8 cellular contexts compared by ENCODE assay signal in genomic region chr18:48932462-48932818, GRCh38. TPM values are rescaled to one million over a fixed set of nuclear protein-coding genes. Genes with fewer than 3 reads are reported as not detected.
DNase-seq lines count a peak whose midpoint lies in the region; ATAC-seq and TF ChIP-seq lines count a peak whose summit lies in the region.

No MANE protein-coding gene starts in this region.

- H3K27ac ChIP-seq in lower lobe of right lung (peak overlapping the region; percentile 78), transverse colon (peak overlapping the region; percentile 88 to 98 (median 92))

- H3K4me1 ChIP-seq in lower lobe of right lung (peaks cover 95% of the 10 kb centered on the region), transverse colon (peaks cover 85 to 99% (median 94%) of the 10 kb centered on the region in 4 donors)

- H3K4me1 Mint-ChIP-seq in activated T-cell treated with anti-CD3 and anti-CD28 coated beads, Interleukin-2, amount 50 U/mL, for 4 hours (ENCODE audit: low read depth), result peaks cover 96% of the 10 kb centered on the region
- H3K4me1 Mint-ChIP-seq in activated T-helper 2 cell treated with anti-CD3 and anti-CD28 coated beads, Interferon-gamma antibody, Interleukin-2, Interleukin-4, amounts not matched to agents 10 μg/mL and 5 μg/mL and 100 μg/mL, durations not matched to agents 14 hours and 24 hours and 36 hours (ENCODE audit: low read depth), result peaks cover 82% of the 10 kb centered on the region

- TF ChIP-seq POLR2A in transverse colon (IDR thresholded peaks at IDR 0.05), result no peak

- no peaks in the 10 kb centered on the region for H3K9me3 ChIP-seq in lower lobe of right lung
- H3K9me3 ChIP-seq in transverse colon, result no peaks in the 10 kb centered on the region

- peak overlapping the region; percentile 33 for H3K4me3 ChIP-seq in lower lobe of right lung
- no peak overlapping the region for H3K4me3 ChIP-seq in transverse colon

- TF ChIP-seq EP300 in transverse colon (IDR thresholded peaks at IDR 0.05; ENCODE audit: low read depth), result no peak

- no peaks in the 10 kb centered on the region for H3K27me3 Mint-ChIP-seq in activated T-cell treated with anti-CD3 and anti-CD28 coated beads, Interleukin-2, amount 50 U/mL, for 4 hours (ENCODE audit: low read depth)
- H3K27me3 Mint-ChIP-seq in activated T-helper 2 cell treated with anti-CD3 and anti-CD28 coated beads, Interferon-gamma antibody, Interleukin-2, Interleukin-4, amounts not matched to agents 10 μg/mL and 5 μg/mL and 100 μg/mL, durations not matched to agents 14 hours and 24 hours and 36 hours (ENCODE audit: low read depth), result no peaks in the 10 kb centered on the region

- no peak for DNase-seq in activated T-cell treated with anti-CD3 and anti-CD28 coated beads, Interleukin-2, amount 50 U/mL, for 4 hours
- DNase-seq in activated T-cell treated with anti-CD3 and anti-CD28 coated beads for 4 hours (no peak), lower lobe of right lung (no peak), transverse colon (no peak), NCI-H774 (lab: John Stamatoyannopoulos, UW) (no peak)
- no peak for DNase-seq in activated T-helper 2 cell treated with anti-CD3 and anti-CD28 coated beads, Interferon-gamma antibody, Interleukin-2, Interleukin-4, amounts not matched to agents 10 μg/mL and 5 μg/mL and 100 μg/mL, durations not matched to agents 14 hours and 24 hours and 36 hours (ENCODE audit: low spot score)

- peak overlapping the region; percentile 92 for H3K27ac Mint-ChIP-seq in activated T-helper 2 cell treated with anti-CD3 and anti-CD28 coated beads, Interferon-gamma antibody, Interleukin-2, Interleukin-4, amounts not matched to agents 10 μg/mL and 5 μg/mL and 100 μg/mL, durations not matched to agents 14 hours and 24 hours and 36 hours

- WGBS in transverse colon (ENCODE audit: low coverage in 1 of 2), 2 donors, result 22 to 24% methylated on average over 5 to 7 of the region's 7 CpGs

- intact Hi-C loops in activated T-helper 2 cell treated with anti-CD3 and anti-CD28 coated beads, Interferon-gamma antibody, Interleukin-2, Interleukin-4, amounts not matched to agents 10 μg/mL and 5 μg/mL and 100 μg/mL, durations not matched to agents 14 hours and 24 hours and 36 hours (cut with micrococcal nuclease), result no loop called here
- intact Hi-C loops in lower lobe of right lung (cut with DNase I) (no loop called here), transverse colon (cut with DNase I; ENCODE audit: low total_unique reads) (no loop called here)

- H3K36me3 Mint-ChIP-seq in activated T-cell treated with anti-CD3 and anti-CD28 coated beads, Interleukin-2, amount 50 U/mL, for 4 hours (ENCODE audit: insufficient read depth), result peaks cover 5% of the 10 kb centered on the region
- H3K36me3 Mint-ChIP-seq in activated T-helper 2 cell treated with anti-CD3 and anti-CD28 coated beads, Interferon-gamma antibody, Interleukin-2, Interleukin-4, amounts not matched to agents 10 μg/mL and 5 μg/mL and 100 μg/mL, durations not matched to agents 14 hours and 24 hours and 36 hours (ENCODE audit: low read depth), result peaks cover 38% of the 10 kb centered on the region

- peak overlapping the region; percentile 66 for H3K4me3 Mint-ChIP-seq in activated T-cell treated with anti-CD3 and anti-CD28 coated beads, Interleukin-2, amount 50 U/mL, for 4 hours
- H3K4me3 Mint-ChIP-seq in activated T-helper 2 cell treated with anti-CD3 and anti-CD28 coated beads, Interferon-gamma antibody, Interleukin-2, Interleukin-4, amounts not matched to agents 10 μg/mL and 5 μg/mL and 100 μg/mL, durations not matched to agents 14 hours and 24 hours and 36 hours (ENCODE audit: low read depth), result peak overlapping the region; percentile 62

- H3K27me3 ChIP-seq in lower lobe of right lung (ENCODE audit: low read depth) (no peaks in the 10 kb centered on the region), transverse colon (no peaks in the 10 kb centered on the region)

- no peaks in the 10 kb centered on the region for H3K9me3 Mint-ChIP-seq in activated T-cell treated with anti-CD3 and anti-CD28 coated beads, Interleukin-2, amount 50 U/mL, for 4 hours
- no peaks in the 10 kb centered on the region for H3K9me3 Mint-ChIP-seq in activated T-helper 2 cell treated with anti-CD3 and anti-CD28 coated beads, Interferon-gamma antibody, Interleukin-2, Interleukin-4, amounts not matched to agents 10 μg/mL and 5 μg/mL and 100 μg/mL, durations not matched to agents 14 hours and 24 hours and 36 hours

- TF ChIP-seq CTCF in lower lobe of right lung (IDR thresholded peaks at IDR 0.05) (no peak), transverse colon (IDR thresholded peaks at IDR 0.05) (no peak)

- in situ Hi-C loops in transverse colon (cut with MboI; ENCODE audit: low pct_ligation_motif_present in 1 of 4, low pct_unique_long_range_greater_than_20kb in 1 of 4, low sequenced_read_pairs in 3 of 4), result no loop called here

- peak in 1 of 2 donors; percentile 7 for ATAC-seq in activated T-cell treated with anti-CD3 and anti-CD28 coated beads, Interleukin-2, amount 50 U/mL, for 4 hours
- ATAC-seq in lower lobe of right lung (no peak), GM19035 (IDR thresholded peaks at IDR 0.05; ENCODE audit: unreplicated experiment) (no peak), HG03039 (IDR thresholded peaks at IDR 0.05; ENCODE audit: unreplicated experiment) (no peak)

- peaks cover 13% of the 10 kb centered on the region for H3K36me3 ChIP-seq in lower lobe of right lung
- no peaks in the 10 kb centered on the region for H3K36me3 ChIP-seq in transverse colon

RNA-seq across cellular contexts. Expression of gene SMAD7, which starts 18.3 kb away (rescaled TPM):
- total RNA-seq in activated T-cell treated with anti-CD3 and anti-CD28 coated beads, Interleukin-2, amount 50 U/mL, for 4 hours, result 10 to 100 TPM in 1 of 3 donors, 1 to 10 TPM in 2; 8.0 to 13.6 (median 9.6) TPM
- total RNA-seq in activated T-helper 2 cell treated with anti-CD3 and anti-CD28 coated beads, Interferon-gamma antibody, Interleukin-2, Interleukin-4, amounts not matched to agents 10 μg/mL and 5 μg/mL and 100 μg/mL, durations not matched to agents 14 hours and 24 hours and 36 hours, result 21.1 and 22.4 TPM in 2 replicates
- total RNA-seq in lower lobe of right lung, result 63.4 TPM
- total RNA-seq in transverse colon, result 100 to 1,000 TPM in 1 of 4 donors, 10 to 100 TPM in 3; 76.0 to 199 (median 77.1) TPM
